In genomic region chrY:14344648-14345333, GRCh38 we compare ENCODE assay signal across 10 cellular contexts.
A peak's percentile ranks its signal among the peaks of the same experiment; 100 is the strongest.
DNase-seq lines count a peak whose midpoint lies in the region; ATAC-seq and TF ChIP-seq lines count a peak whose summit lies in the region.
"Had no signal": no experiment of that assay in that cellular context is flagged by ENCODE, and none has a peak within 500 bp of the region (broad histone marks: within the 10 kb centered on the region; RNA-seq: fewer than 3 reads in every experiment).

No MANE protein-coding gene starts in this region.

- peak overlapping the region; percentile 46 for H3K4me3 Mint-ChIP-seq in T-helper 1 cell treated with Interleukin-12 subunit alpha and Interleukin-12 subunit beta and Interleukin-4 antibody, amounts not matched to agents 30 μg/mL and 1 μg/mL, for 36 hours

- CTCF ChIA-PET in GM10248 (lab: Yijun Ruan, JAX), result no interaction called here

- in situ Hi-C loops in GM13977 (cut with MboI; ENCODE audit: low pct_unique_long_range_greater_than_20kb, low sequenced_read_pairs, unreplicated experiment), result no loop called here

- POLR2A ChIA-PET in GM10248 (lab: Yijun Ruan, JAX), result no interaction called here

- intact Hi-C loops in Right ventricle myocardium inferior (cut with DNase I), result no loop called here

- H3K27ac Mint-ChIP-seq in T-helper 1 cell treated with Interleukin-12 subunit alpha and Interleukin-12 subunit beta and Interleukin-4 antibody, amounts not matched to agents 30 μg/mL and 1 μg/mL, for 36 hours, result peak overlapping the region; percentile 77

- DNase-seq in GM10248 (ENCODE audit: extremely low spot score) (peak; percentile 1), left lobe of liver (ENCODE audit: low spot score) (no peak), GM13977 (ENCODE audit: low spot score) (no peak), NCI-H524 treated with DMSO at 0.1 percent for 48 hours (lab: John Stamatoyannopoulos, UW) (no peak), SHP77 (lab: John Stamatoyannopoulos, UW) (no peak), Right ventricle myocardium inferior (ENCODE audit: missing footprints) (no peak)
- DNase-seq: dorsolateral prefrontal cortex, NCI-H345 had no signal

- H3K4me1 Mint-ChIP-seq in T-helper 1 cell treated with Interleukin-12 subunit alpha and Interleukin-12 subunit beta and Interleukin-4 antibody, amounts not matched to agents 30 μg/mL and 1 μg/mL, for 36 hours (ENCODE audit: low read depth), result peaks cover 33% of the 10 kb centered on the region

- H3K27me3 Mint-ChIP-seq in T-helper 1 cell treated with Interleukin-12 subunit alpha and Interleukin-12 subunit beta and Interleukin-4 antibody, amounts not matched to agents 30 μg/mL and 1 μg/mL, for 36 hours (ENCODE audit: low read depth), result peaks cover 14% of the 10 kb centered on the region

- ATAC-seq in HG02588 (IDR thresholded peaks at IDR 0.05; ENCODE audit: unreplicated experiment), result peak; percentile 51
- ATAC-seq in left lobe of liver, result peak; percentile 49
- no peak for ATAC-seq in Right ventricle myocardium inferior

- TF ChIP-seq CTCF in GM10248 (IDR thresholded peaks at IDR 0.05; ENCODE audit: control extremely low read depth, extremely low read depth, low read depth, missing control alignments) (no peak), GM13977 (IDR thresholded peaks at IDR 0.05; ENCODE audit: extremely low read depth, insufficient read depth, missing control alignments) (no peak)

- H3K9me3 Mint-ChIP-seq in T-helper 1 cell treated with Interleukin-12 subunit alpha and Interleukin-12 subunit beta and Interleukin-4 antibody, amounts not matched to agents 30 μg/mL and 1 μg/mL, for 36 hours, result peaks cover 5% of the 10 kb centered on the region

- peaks cover 4% of the 10 kb centered on the region for H3K36me3 Mint-ChIP-seq in T-helper 1 cell treated with Interleukin-12 subunit alpha and Interleukin-12 subunit beta and Interleukin-4 antibody, amounts not matched to agents 30 μg/mL and 1 μg/mL, for 36 hours (ENCODE audit: low read depth)
